24 cellular contexts compared by ENCODE assay signal in the genomic region with DNA sequence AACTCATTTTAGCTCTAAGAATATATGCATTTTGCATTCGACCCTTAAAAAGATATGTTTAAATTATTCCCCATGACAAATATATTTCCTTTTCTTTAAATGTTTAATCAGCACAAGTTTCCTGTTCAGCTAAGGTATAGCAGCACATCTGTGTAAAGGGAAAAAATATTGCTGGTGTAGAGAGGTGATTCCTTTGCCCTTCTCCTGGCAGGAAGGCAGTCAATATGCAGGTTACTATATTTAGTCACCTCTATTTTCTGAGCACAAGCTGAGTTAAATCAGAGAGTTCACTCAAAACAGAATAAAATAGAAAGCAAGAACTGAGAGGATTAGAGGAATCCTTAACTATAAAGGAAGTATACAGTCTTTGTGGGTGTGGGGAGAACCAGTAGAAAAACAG.
"Had no signal": no experiment of that assay in that cellular context is flagged by ENCODE, and none has a peak within 500 bp of the region (broad histone marks: within the 10 kb centered on the region; RNA-seq: fewer than 3 reads in every experiment).

No MANE protein-coding gene starts in this region.

- H3K27ac Mint-ChIP-seq: mesothelial cell of epicardium; natural killer cell; stimulated activated naive B cell treated with anti-CD40 and anti-IgM and Interleukin-4, amounts not matched to agents 10 μg/mL and 1 μg/mL and 100 μg/mL, for 72 hours had no signal

- H3K36me3 Mint-ChIP-seq: naive B cell; natural killer cell; stimulated activated naive B cell treated with anti-CD40 and anti-IgM and Interleukin-4, amounts not matched to agents 10 μg/mL and 1 μg/mL and 100 μg/mL, for 72 hours had no signal

- H3K4me1 ChIP-seq: left lung, pancreas, psoas muscle, right lobe of liver, stomach, testis, thyroid gland, transverse colon, upper lobe of right lung had no signal

- H3K27me3 ChIP-seq: left lung, right lobe of liver, testis, thyroid gland, transverse colon, upper lobe of right lung had no signal

- H3K4me3 Mint-ChIP-seq: mesothelial cell of epicardium; naive B cell; natural killer cell; stimulated activated naive B cell treated with anti-CD40 and anti-IgM and Interleukin-4, amounts not matched to agents 10 μg/mL and 1 μg/mL and 100 μg/mL, for 72 hours had no signal

- H3K9me3 ChIP-seq: left lung, pancreas, psoas muscle, right lobe of liver, testis, thyroid gland, transverse colon, upper lobe of right lung had no signal

- H3K36me3 ChIP-seq: left lung, pancreas, right lobe of liver, stomach, thyroid gland, transverse colon, upper lobe of right lung had no signal

- H3K4me3 ChIP-seq: left lung, lung, pancreas, psoas muscle, right lobe of liver, skin epidermis, stomach, testis, thyroid gland, transverse colon, upper lobe of right lung had no signal

- DNase-seq: hippocampal formation; kidney glomerular epithelial cell; left colon; left lung; naive B cell; natural killer cell; nucleus accumbens; pancreas; psoas muscle; right lobe of liver; stimulated activated CD4-positive, alpha-beta T cell treated with anti-CD3 and anti-CD28 coated beads, Interleukin-12 subunit alpha, Interleukin-12 subunit beta, amount 100 ng/mL, for 4 hours; stimulated activated CD4-positive, alpha-beta T cell treated with anti-CD3 and anti-CD28 coated beads, Interleukin-15, amount 100 ng/mL, for 24 hours; stimulated activated CD4-positive, alpha-beta T cell treated with anti-CD3 and anti-CD28 coated beads, Interleukin-2, amount 100 ng/mL, for 24 hours; stimulated activated CD4-positive, alpha-beta T cell treated with anti-CD3 and anti-CD28 coated beads, Interleukin-4, amount 100 ng/mL, for 1 hour; stimulated activated naive B cell treated with anti-CD40 and anti-IgM and Interleukin-4, amounts not matched to agents 10 μg/mL and 1 μg/mL and 100 μg/mL, for 72 hours; stimulated activated naive CD8-positive, alpha-beta T cell treated with anti-CD3 and anti-CD28 coated beads, Interleukin-15, Interleukin-2, amounts not matched to agents 100 U/mL and 50 U/mL, for 24 hours; stomach; testis; thyroid gland; transverse colon; upper lobe of right lung had no signal

- H3K4me1 Mint-ChIP-seq: naive B cell; natural killer cell; stimulated activated naive B cell treated with anti-CD40 and anti-IgM and Interleukin-4, amounts not matched to agents 10 μg/mL and 1 μg/mL and 100 μg/mL, for 72 hours had no signal

- H3K27ac ChIP-seq: left lung, pancreas, psoas muscle, right lobe of liver, skin epidermis, stomach, testis, thyroid gland, transverse colon, upper lobe of right lung had no signal
